1 cellular context compared by ENCODE assay signal in the genomic region with DNA sequence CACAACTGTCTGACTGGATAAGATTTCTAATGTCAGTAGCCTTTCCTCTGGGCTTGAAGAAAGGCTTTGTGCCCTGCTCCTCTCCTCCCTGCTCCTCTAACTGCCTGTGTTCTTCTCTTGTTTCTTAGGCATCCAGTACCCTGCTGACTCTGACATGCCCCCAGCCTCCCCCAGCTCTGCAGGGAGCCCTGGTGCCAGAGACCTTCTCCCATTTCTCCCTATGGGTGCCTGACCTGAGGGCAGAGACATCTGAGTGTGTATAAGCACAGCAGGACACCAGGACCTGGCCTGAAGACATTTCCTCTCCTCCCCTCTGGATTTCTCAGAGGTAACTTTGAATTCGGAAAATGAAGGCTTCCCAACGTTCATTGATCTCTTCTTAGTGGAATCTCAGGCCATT.
TF ChIP-seq lines count a peak whose summit lies in the region.

No MANE protein-coding gene starts in this region.

TF ChIP-seq in H1, 55 proteins besides CTCF, POLR2A, EP300 and RAD21:
- TF ChIP-seq SUZ12 (IDR thresholded peaks at IDR 0.05; ENCODE audit: low read length): no peak
- no peak for TF ChIP-seq USF2 (IDR thresholded peaks at IDR 0.05; ENCODE audit: low read length)
- no peak for TF ChIP-seq SP1 (IDR thresholded peaks at IDR 0.05; ENCODE audit: low read depth, low read length)
- no peak for TF ChIP-seq MAX (IDR thresholded peaks at IDR 0.05)
- TF ChIP-seq CBX8 (IDR thresholded peaks at IDR 0.05; ENCODE audit: borderline replicate concordance, low read depth, low read length): no peak
- no peak for TF ChIP-seq CHD1 (IDR thresholded peaks at IDR 0.05; ENCODE audit: low read depth, low read length)
- TF ChIP-seq HDAC6 (IDR thresholded peaks at IDR 0.05; ENCODE audit: low read depth, low read length): no peak
- no peak for TF ChIP-seq SIX5 (IDR thresholded peaks at IDR 0.05; ENCODE audit: low read depth, low read length)
- no peak for TF ChIP-seq JUND (IDR thresholded peaks at IDR 0.05; ENCODE audit: low read length)
